13 cellular contexts compared by ENCODE assay signal in genomic region chr19:1136201-1136600, GRCh38. TPM values are rescaled to one million over a fixed set of nuclear protein-coding genes. Genes with fewer than 3 reads are reported as not detected.
DNase-seq lines count a peak whose midpoint lies in the region; ATAC-seq and TF ChIP-seq lines count a peak whose summit lies in the region.
"Had no signal": no experiment of that assay in that cellular context is flagged by ENCODE, and none has a peak within 500 bp of the region (broad histone marks: within the 10 kb centered on the region; RNA-seq: fewer than 3 reads in every experiment).

No MANE protein-coding gene starts in this region.

- H3K4me3 ChIP-seq in gastroesophageal sphincter (no peak overlapping the region), stomach smooth muscle (ENCODE audit: low read length in 2 of 2) (no peak overlapping the region)
- H3K4me3 ChIP-seq: ovary had no signal

- peaks cover 12% of the 10 kb centered on the region for H3K4me1 Mint-ChIP-seq in activated CD4-positive, alpha-beta T cell treated with anti-CD3 and anti-CD28 coated beads, Interleukin-2, amount 10 ng/mL, durations not matched to agents 24 days and 14 days

- peaks cover 15% of the 10 kb centered on the region for H3K36me3 Mint-ChIP-seq in activated CD4-positive, alpha-beta T cell treated with anti-CD3 and anti-CD28 coated beads, Interleukin-2, amount 10 ng/mL, durations not matched to agents 24 days and 14 days (ENCODE audit: low read depth)

- H3K27ac ChIP-seq in gastroesophageal sphincter = peak overlapping the region in 3 of 4 donors; percentile 69 to 74 (median 72)
- peak overlapping the region; percentile 18 for H3K27ac ChIP-seq in stomach smooth muscle (ENCODE audit: low read length)

- intact Hi-C loops in activated CD4-positive, alpha-beta T cell treated with anti-CD3 and anti-CD28 coated beads, Interleukin-2, amount 10 ng/mL, durations not matched to agents 24 days and 14 days (cut with micrococcal nuclease) = no loop called here
- intact Hi-C loops in head of caudate nucleus (cut with DNase I) = no loop called here

- peak overlapping the region; percentile 39 for H3K27ac Mint-ChIP-seq in activated CD4-positive, alpha-beta T cell treated with anti-CD3 and anti-CD28 coated beads, Interleukin-2, amount 10 ng/mL, durations not matched to agents 24 days and 14 days

- TF ChIP-seq EP300 in gastroesophageal sphincter (IDR thresholded peaks at IDR 0.05) = no peak

- H3K4me1 ChIP-seq in gastroesophageal sphincter = peaks cover 0 to 59% (median 28%) of the 10 kb centered on the region in 3 donors
- peaks cover 26% of the 10 kb centered on the region for H3K4me1 ChIP-seq in stomach smooth muscle (ENCODE audit: control insufficient read depth, insufficient read depth, low read length)

- no peak for TF ChIP-seq CTCF in gastroesophageal sphincter (IDR thresholded peaks at IDR 0.05)

- peaks cover 0 to 34% of the 10 kb centered on the region in 2 donors for H3K36me3 ChIP-seq in gastroesophageal sphincter
- H3K36me3 ChIP-seq in stomach smooth muscle (ENCODE audit: control insufficient read depth in 2 of 2, insufficient read depth in 2 of 2, low read length in 2 of 2) = no peaks in the 10 kb centered on the region
- H3K36me3 ChIP-seq: ovary had no signal

- H3K4me3 Mint-ChIP-seq in activated CD4-positive, alpha-beta T cell treated with anti-CD3 and anti-CD28 coated beads, Interleukin-2, amount 10 ng/mL, durations not matched to agents 24 days and 14 days = no peak overlapping the region

- no peaks in the 10 kb centered on the region for H3K27me3 Mint-ChIP-seq in activated CD4-positive, alpha-beta T cell treated with anti-CD3 and anti-CD28 coated beads, Interleukin-2, amount 10 ng/mL, durations not matched to agents 24 days and 14 days

- H3K9me3 ChIP-seq in gastroesophageal sphincter = no peaks in the 10 kb centered on the region
- no peaks in the 10 kb centered on the region for H3K9me3 ChIP-seq in stomach smooth muscle (ENCODE audit: control insufficient read depth in 2 of 2, low read length in 2 of 2)
- H3K9me3 ChIP-seq: ovary had no signal

- no CpG with 5 or more reads among the region's 12 CpGs for WGBS in gastroesophageal sphincter (ENCODE audit: low coverage in 1 of 2), 2 donors

- TF ChIP-seq POLR2A in gastroesophageal sphincter (IDR thresholded peaks at IDR 0.05) = no peak

- no peaks in the 10 kb centered on the region for H3K9me3 Mint-ChIP-seq in activated CD4-positive, alpha-beta T cell treated with anti-CD3 and anti-CD28 coated beads, Interleukin-2, amount 10 ng/mL, durations not matched to agents 24 days and 14 days

- H3K9ac ChIP-seq in stomach smooth muscle (ENCODE audit: low read length in 2 of 2) = no peak overlapping the region

- no peaks in the 10 kb centered on the region for H3K27me3 ChIP-seq in gastroesophageal sphincter
- no peaks in the 10 kb centered on the region for H3K27me3 ChIP-seq in stomach smooth muscle (ENCODE audit: control insufficient read depth in 1 of 2, insufficient read depth in 2 of 2, low read length in 2 of 2)
- H3K27me3 ChIP-seq: ovary had no signal

- no peak for DNase-seq in activated CD4-positive, alpha-beta T cell treated with anti-CD3 and anti-CD28 coated beads, Interleukin-2, amount 10 ng/mL, durations not matched to agents 24 days and 14 days
- DNase-seq in activated CD4-positive, alpha-beta T cell treated with anti-CD3 and anti-CD28 coated beads for 48 hours = no peak
- DNase-seq in NCI-H510A (lab: John Stamatoyannopoulos, UW) (peak; percentile 43), head of caudate nucleus (no peak), NOMO-1 treated with DMSO at 0.1 percent for 48 hours (lab: John Stamatoyannopoulos, UW; ENCODE audit: unreplicated experiment) (no peak)
- DNase-seq: caudate nucleus; NCI-H2171; ovary; stimulated activated CD4-positive, alpha-beta T cell treated with anti-CD3 and anti-CD28 coated beads, Interleukin-4, amount 100 ng/mL, for 1 hour had no signal

- no peak for ATAC-seq in gastroesophageal sphincter
- no peak for ATAC-seq in HG03565 (IDR thresholded peaks at IDR 0.05; ENCODE audit: unreplicated experiment)
- ATAC-seq: HepG2 had no signal

RNA-seq across cellular contexts. Expression of gene GPX4, which starts 32.4 kb away (rescaled TPM):
- total RNA-seq in activated CD4-positive, alpha-beta T cell treated with anti-CD3 and anti-CD28 coated beads, Interleukin-2, amount 10 ng/mL, durations not matched to agents 24 days and 14 days = 225 and 239 TPM in 2 replicates
- total RNA-seq in gastroesophageal sphincter = 100 to 1,000 TPM; 311 to 452 (median 349) TPM

RNA-seq across cellular contexts. Expression of gene SBNO2, which starts 37.9 kb away (rescaled TPM):
- total RNA-seq in activated CD4-positive, alpha-beta T cell treated with anti-CD3 and anti-CD28 coated beads, Interleukin-2, amount 10 ng/mL, durations not matched to agents 24 days and 14 days = 97.1 and 98.9 TPM in 2 replicates
- total RNA-seq in gastroesophageal sphincter = 10 to 100 TPM; 14.9 to 67.2 (median 20.9) TPM

RNA-seq across cellular contexts. Expression of gene POLR2E, which starts 41.0 kb away (rescaled TPM):
- total RNA-seq in activated CD4-positive, alpha-beta T cell treated with anti-CD3 and anti-CD28 coated beads, Interleukin-2, amount 10 ng/mL, durations not matched to agents 24 days and 14 days = 273 and 274 TPM in 2 replicates
- total RNA-seq in gastroesophageal sphincter = 100 to 1,000 TPM; 117 to 228 (median 150) TPM
